In genomic region chr3:16504242-16504641, GRCh38 we compare ENCODE assay signal across 10 cellular contexts. TPM values are rescaled to one million over a fixed set of nuclear protein-coding genes. Genes with fewer than 3 reads are reported as not detected.
DNase-seq lines count a peak whose midpoint lies in the region; ATAC-seq and TF ChIP-seq lines count a peak whose summit lies in the region.
"Had no signal": no experiment of that assay in that cellular context is flagged by ENCODE, and none has a peak within 500 bp of the region (broad histone marks: within the 10 kb centered on the region; RNA-seq: fewer than 3 reads in every experiment).

No MANE protein-coding gene starts in this region.

- peaks cover 3% of the 10 kb centered on the region for H3K4me1 ChIP-seq in mucosa of descending colon (ENCODE audit: low read depth)
- peaks cover 28 to 87% (median 71%) of the 10 kb centered on the region in 4 donors for H3K4me1 ChIP-seq in esophagus muscularis mucosa
- H3K4me1 ChIP-seq in spleen: peaks cover 8 to 92% (median 45%) of the 10 kb centered on the region in 6 donors

- intact Hi-C loops in mucosa of descending colon (cut with DNase I, micrococcal nuclease): no loop called here
- intact Hi-C loops in esophagus muscularis mucosa (cut with DNase I): no loop called here
- intact Hi-C loops in spleen (cut with DNase I; ENCODE audit: low total_unique reads): no loop called here

- DNase-seq in mucosa of descending colon (no peak), esophagus muscularis mucosa (ENCODE audit: extremely low spot score) (no peak), spleen (no peak), KBM-7 (no peak), 8988T (no peak)
- DNase-seq: amniotic stem cell, SK-N-SH had no signal

- no peaks in the 10 kb centered on the region for H3K27me3 ChIP-seq in esophagus muscularis mucosa
- H3K27me3 ChIP-seq in spleen (replicated peaks in 1 of 7): no peaks in the 10 kb centered on the region

- H3K36me3 ChIP-seq in mucosa of descending colon (ENCODE audit: low read depth): no peaks in the 10 kb centered on the region
- peaks cover 0 to 10% (median 1%) of the 10 kb centered on the region in 4 donors for H3K36me3 ChIP-seq in esophagus muscularis mucosa
- H3K36me3 ChIP-seq in spleen: peaks cover 0 to 13% (median 0%) of the 10 kb centered on the region in 6 donors

- ATAC-seq in GM18858 (IDR thresholded peaks at IDR 0.05; ENCODE audit: unreplicated experiment) (peak; percentile 84), GM21825 (IDR thresholded peaks at IDR 0.05; ENCODE audit: unreplicated experiment) (peak; percentile 80), HG03575 (IDR thresholded peaks at IDR 0.05; ENCODE audit: extremely low read depth, insufficient number of reproducible peaks, low FRiP score, unreplicated experiment) (peak; percentile 86), mucosa of descending colon (peak; percentile 58)

- TF ChIP-seq CTCF in mucosa of descending colon (IDR thresholded peaks at IDR 0.05) (no peak), esophagus muscularis mucosa (IDR thresholded peaks at IDR 0.05) (no peak), spleen (IDR thresholded peaks at IDR 0.05 in 8 of 11, conservative IDR thresholded peaks at IDR 0.05 in 3 of 11) (no peak)

- 79% methylated on average over 2 of the region's 2 CpGs for WGBS in esophagus muscularis mucosa
- WGBS in spleen, 5 donors: 38 to 68% (median 46%) methylated on average over 2 of the region's 2 CpGs

- H3K4me3 ChIP-seq in mucosa of descending colon: no peak overlapping the region
- H3K4me3 ChIP-seq in esophagus muscularis mucosa: no peak overlapping the region
- no peak overlapping the region for H3K4me3 ChIP-seq in spleen

- no peaks in the 10 kb centered on the region for H3K9me3 ChIP-seq in mucosa of descending colon
- H3K9me3 ChIP-seq in esophagus muscularis mucosa: no peaks in the 10 kb centered on the region
- H3K9me3 ChIP-seq in spleen: peaks cover 0 to 5% (median 0%) of the 10 kb centered on the region in 8 donors
- H3K9me3 ChIP-seq: SK-N-SH had no signal

- TF ChIP-seq EP300 in esophagus muscularis mucosa (IDR thresholded peaks at IDR 0.05): no peak

- TF ChIP-seq POLR2A in esophagus muscularis mucosa (IDR thresholded peaks at IDR 0.05; ENCODE audit: low read depth) (no peak), spleen (IDR thresholded peaks at IDR 0.05) (no peak)

- in situ Hi-C loops in KBM-7 (cut with MboI; ENCODE audit: low pct_unique_long_range_greater_than_20kb, low sequenced_read_pairs): no loop called here

- H3K27ac ChIP-seq in esophagus muscularis mucosa (replicated peaks in 1 of 4) (no peak overlapping the region), spleen (peak overlapping the region in 3 of 8 donors; percentile 2 to 39 (median 18))

RNA-seq across cellular contexts. Expression of gene RFTN1, which starts 9.3 kb away (rescaled TPM):
- total RNA-seq in mucosa of descending colon: 10 to 100 TPM in 1 of 3 donors, 1 to 10 TPM in 2; 6.9 to 12.6 (median 9.7) TPM
- total RNA-seq in esophagus muscularis mucosa: 100 to 1,000 TPM in 2 of 4 donors, 10 to 100 TPM in 2; 79.7 to 142 (median 104) TPM
- total RNA-seq in spleen: 100 to 1,000 TPM in 1 of 7 donors, 10 to 100 TPM in 6; 57.0 to 106 (median 82.2) TPM
- polyA plus RNA-seq in spleen: 10 to 100 TPM; 30.4 to 58.2 (median 38.0) TPM

Comparison
In these comparisons a context has a peak if more than half of its experiments do, and no peak if none do; other contexts are left out.
1. RNA of gene RFTN1, which starts 9.3 kb away (total RNA-seq): 79.7 to 142 TPM in esophagus muscularis mucosa and 57.0 to 106 TPM in spleen; 6.9 to 12.6 TPM in mucosa of descending colon; every median in the first group is over 4 times any median in the second.
2. Peak in every context shown above with its lines, with median percentiles within 50 percentile points of each other: ATAC-seq.